ENCODE assay signal across 24 cellular contexts in the genomic region with DNA sequence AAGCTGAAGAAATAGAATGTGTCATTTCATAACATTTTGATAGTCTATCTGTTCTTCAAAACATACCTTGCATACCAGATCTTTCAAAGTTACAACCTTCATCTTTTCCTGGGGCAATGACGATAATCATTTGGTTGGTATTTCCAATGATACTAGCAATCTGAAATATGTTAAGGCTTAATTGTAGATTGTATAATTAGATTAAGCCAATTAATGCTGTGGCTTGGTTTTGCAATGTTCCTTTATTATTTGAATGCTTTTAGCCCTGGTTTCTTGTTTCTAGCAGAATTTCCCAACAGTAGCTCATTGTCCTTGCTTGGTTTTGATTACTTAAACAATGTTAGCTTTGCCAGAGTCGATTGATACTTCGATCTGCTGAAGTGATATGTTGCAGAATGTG.
"Had no signal": no experiment of that assay in that cellular context is flagged by ENCODE, and none has a peak within 500 bp of the region (broad histone marks: within the 10 kb centered on the region; RNA-seq: fewer than 3 reads in every experiment).

No MANE protein-coding gene starts in this region.

- H3K4me3 ChIP-seq: adrenal gland, esophagus squamous epithelium, lower lobe of right lung, prostate gland, skin epidermis, tibial nerve had no signal

- H3K4me3 Mint-ChIP-seq: nephron; stimulated activated naive CD8-positive, alpha-beta T cell treated with anti-CD3 and anti-CD28 coated beads, Interleukin-15, Interleukin-2, amounts not matched to agents 100 ng/mL and 50 ng/mL, for 24 hours; T-cell had no signal

- H3K9me3 Mint-ChIP-seq: nephron had no signal

- DNase-seq: activated CD4-positive, alpha-beta T cell treated with anti-CD3 and anti-CD28 coated beads, Interleukin-2, amount 50 U/mL, for 1 hour; activated CD8-positive, alpha-beta memory T cell treated with anti-CD3 and anti-CD28 coated beads for 24 hours; activated CD8-positive, alpha-beta memory T cell treated with anti-CD3 and anti-CD28 coated beads, Interleukin-2, amount 50 U/mL, for 48 hours; activated effector memory CD4-positive, alpha-beta T cell treated with Interleukin-2 at 50 U/mL for 16 hours; activated naive CD4-positive, alpha-beta T cell treated with anti-CD3 and anti-CD28 coated beads, Interleukin-2, amount 50 U/mL, for 16 hours; activated T-cell treated with anti-CD3 and anti-CD28 coated beads, Interleukin-2, amount 50 U/mL, for 48 hours; adrenal gland; dermis blood vessel endothelial cell; effector memory CD4-positive, alpha-beta T cell; esophagus squamous epithelium; foreskin keratinocyte; glutamatergic neuron; hippocampal formation; islet precursor cell; lower lobe of right lung; nucleus accumbens; right cardiac atrium; T-cell had no signal

- H3K27me3 ChIP-seq: adrenal gland, esophagus squamous epithelium, foreskin keratinocyte, tibial nerve had no signal

- H3K27me3 Mint-ChIP-seq: T-cell had no signal

- FAIRE-seq: urothelium cell line had no signal

- H3K36me3 ChIP-seq: adrenal gland, esophagus squamous epithelium, lower lobe of right lung, prostate gland, tibial nerve had no signal

- H3K27ac Mint-ChIP-seq: nephron; stimulated activated naive CD8-positive, alpha-beta T cell treated with anti-CD3 and anti-CD28 coated beads, Interleukin-15, Interleukin-2, amounts not matched to agents 100 ng/mL and 50 ng/mL, for 24 hours; T-cell had no signal

- H3K9me3 ChIP-seq: adrenal gland, esophagus squamous epithelium, prostate gland had no signal

- H3K27ac ChIP-seq: adrenal gland, esophagus squamous epithelium, foreskin keratinocyte, lower lobe of right lung, prostate gland, tibial nerve had no signal
